In genomic region chr3:33358172-33358781, GRCh38 we compare ENCODE assay signal across 19 cellular contexts.
DNase-seq lines count a peak whose midpoint lies in the region; ATAC-seq and TF ChIP-seq lines count a peak whose summit lies in the region.
"Had no signal": no experiment of that assay in that cellular context is flagged by ENCODE, and none has a peak within 500 bp of the region (broad histone marks: within the 10 kb centered on the region; RNA-seq: fewer than 3 reads in every experiment).

No MANE protein-coding gene starts in this region.

- no peak overlapping the region for H3K9ac ChIP-seq in PC-3 (ENCODE audit: low read length)
- H3K9ac ChIP-seq: KMS-11 had no signal

- H2AFZ ChIP-seq in PC-3 (ENCODE audit: low read length) = no peak overlapping the region
- H2AFZ ChIP-seq: GM23338 had no signal

- no peaks in the 10 kb centered on the region for H3K36me3 Mint-ChIP-seq in activated CD4-positive, alpha-beta T cell treated with anti-CD3 and anti-CD28 coated beads, Interleukin-2, amount 10 ng/mL, durations not matched to agents 24 days and 14 days (ENCODE audit: low read depth)
- H3K36me3 Mint-ChIP-seq: CD14-positive monocyte had no signal

- no peak for TF ChIP-seq CTCF in PC-3 (conservative IDR thresholded peaks at IDR 0.05; ENCODE audit: low read depth, low read length)

- no peak overlapping the region for H3K4me3 ChIP-seq in PC-3 (ENCODE audit: low read length)
- H3K4me3 ChIP-seq: A549, GM12878, GM23338, SK-N-MC had no signal

- peak overlapping the region; percentile 3 for H3K27ac Mint-ChIP-seq in activated CD4-positive, alpha-beta T cell treated with anti-CD3 and anti-CD28 coated beads, Interleukin-2, amount 10 ng/mL, durations not matched to agents 24 days and 14 days
- H3K27ac Mint-ChIP-seq: CD14-positive monocyte, GM23338, HFFc6 had no signal

- no peak overlapping the region for H3K27ac ChIP-seq in PC-3 (ENCODE audit: low read length)
- H3K27ac ChIP-seq: KMS-11, SK-N-MC had no signal

- H3K9me3 Mint-ChIP-seq in activated CD4-positive, alpha-beta T cell treated with anti-CD3 and anti-CD28 coated beads, Interleukin-2, amount 10 ng/mL, durations not matched to agents 24 days and 14 days = no peaks in the 10 kb centered on the region
- H3K9me3 Mint-ChIP-seq: CD14-positive monocyte, GM23338, HFFc6 had no signal

- ATAC-seq in PC-3 = no peak
- no peak for ATAC-seq in GM18873 (IDR thresholded peaks at IDR 0.05; ENCODE audit: low FRiP score, unreplicated experiment)
- no peak for ATAC-seq in GM21786 (IDR thresholded peaks at IDR 0.05; ENCODE audit: unreplicated experiment)
- ATAC-seq: A549, GM12878, GM23338, Right ventricle myocardium inferior had no signal

- peaks cover 62% of the 10 kb centered on the region for H3K4me1 ChIP-seq in PC-3 (ENCODE audit: insufficient read depth, low read length)

- peaks cover 1% of the 10 kb centered on the region for H3K4me1 Mint-ChIP-seq in activated CD4-positive, alpha-beta T cell treated with anti-CD3 and anti-CD28 coated beads, Interleukin-2, amount 10 ng/mL, durations not matched to agents 24 days and 14 days
- H3K4me1 Mint-ChIP-seq: CD14-positive monocyte, GM23338 had no signal

- peak overlapping the region; percentile 8; the same call in 1 of the 2 replicates for H3K4me2 ChIP-seq in PC-3 (ENCODE audit: low read length)
- H3K4me2 ChIP-seq: A549, GM23338, KMS-11 had no signal

- H3K36me3 ChIP-seq in PC-3 (ENCODE audit: low read depth, low read length) = no peaks in the 10 kb centered on the region

- CTCF ChIA-PET in PC-3 (lab: Charles Lee) = interaction anchor here (0.7 to 0.9 kb wide), 2 partner anchors 14 to 80 kb away, joined by 3 to 7 read pairs; no protein-coding TSS in a partner anchor

- BruUV-seq in PC-3 (replicated peaks; lab: Mats Ljungman, UMichigan) = no TSS peak

- no peaks in the 10 kb centered on the region for H3K9me2 ChIP-seq in PC-3 (replicated peaks; ENCODE audit: low read length)

- DNase-seq in activated CD4-positive, alpha-beta T cell treated with anti-CD3 and anti-CD28 coated beads, Interleukin-2, amount 10 ng/mL, durations not matched to agents 24 days and 14 days = no peak
- DNase-seq in activated CD4-positive, alpha-beta T cell treated with anti-CD3 and anti-CD28 coated beads, Interleukin-2, amount 50 U/mL, for 1 hour = no peak
- DNase-seq in PC-3 (no peak), fibroblast of gingiva (ENCODE audit: low read depth) (peak; percentile 60), stromal cell of bone marrow (ENCODE audit: low read depth) (peak; percentile 31), NCI-H2227 treated with DMSO at 0.1 percent for 48 hours (lab: John Stamatoyannopoulos, UW) (no peak)
- DNase-seq: Caco-2, HFFc6, NCI-H1417, NCI-H2081 treated with DMSO at 0.1 percent for 48 hours had no signal

- no peaks in the 10 kb centered on the region for H3F3A ChIP-seq in PC-3 (ENCODE audit: low read length, unreplicated experiment)

- H3K27me3 Mint-ChIP-seq in activated CD4-positive, alpha-beta T cell treated with anti-CD3 and anti-CD28 coated beads, Interleukin-2, amount 10 ng/mL, durations not matched to agents 24 days and 14 days = peaks cover 22% of the 10 kb centered on the region

- H3K27me3 ChIP-seq in PC-3 (ENCODE audit: low read length) = no peaks in the 10 kb centered on the region

- no peak overlapping the region for H3K4me3 Mint-ChIP-seq in activated CD4-positive, alpha-beta T cell treated with anti-CD3 and anti-CD28 coated beads, Interleukin-2, amount 10 ng/mL, durations not matched to agents 24 days and 14 days
- H3K4me3 Mint-ChIP-seq: GM23338, HFFc6 had no signal

- H4K20me1 ChIP-seq in PC-3 (ENCODE audit: low read length) = no peaks in the 10 kb centered on the region

- intact Hi-C loops in activated CD4-positive, alpha-beta T cell treated with anti-CD3 and anti-CD28 coated beads, Interleukin-2, amount 10 ng/mL, durations not matched to agents 24 days and 14 days (cut with micrococcal nuclease) = no loop called here
- intact Hi-C loops in PC-3 (cut with micrococcal nuclease) = loop anchor here (5.0 kb wide), 1 partner anchor 41 kb away; no protein-coding TSS in a partner anchor

- no peaks in the 10 kb centered on the region for H3K79me2 ChIP-seq in PC-3 (ENCODE audit: low read length)

- H3K9me3 ChIP-seq in PC-3 (ENCODE audit: low read length) = no peaks in the 10 kb centered on the region
- H3K9me3 ChIP-seq: A549, Caco-2 had no signal

- POLR2A ChIA-PET in PC-3 (lab: Charles Lee; ENCODE audit: unreplicated experiment) = no interaction called here

Comparison
In these comparisons a context has a peak if more than half of its experiments do, and no peak if none do; other contexts are left out.
1. DNase-seq: peak in fibroblast of gingiva (single experiment) and stromal cell of bone marrow (single experiment); none in activated CD4-positive, alpha-beta T cell treated with anti-CD3 and anti-CD28 coated beads, Interleukin-2, amount 10 ng/mL, durations not matched to agents 24 days and 14 days (single experiment), activated CD4-positive, alpha-beta T cell treated with anti-CD3 and anti-CD28 coated beads, Interleukin-2, amount 50 U/mL, for 1 hour (single experiment), PC-3 (single experiment) and NCI-H2227 treated with DMSO at 0.1 percent for 48 hours (single experiment).